In the genomic region with DNA sequence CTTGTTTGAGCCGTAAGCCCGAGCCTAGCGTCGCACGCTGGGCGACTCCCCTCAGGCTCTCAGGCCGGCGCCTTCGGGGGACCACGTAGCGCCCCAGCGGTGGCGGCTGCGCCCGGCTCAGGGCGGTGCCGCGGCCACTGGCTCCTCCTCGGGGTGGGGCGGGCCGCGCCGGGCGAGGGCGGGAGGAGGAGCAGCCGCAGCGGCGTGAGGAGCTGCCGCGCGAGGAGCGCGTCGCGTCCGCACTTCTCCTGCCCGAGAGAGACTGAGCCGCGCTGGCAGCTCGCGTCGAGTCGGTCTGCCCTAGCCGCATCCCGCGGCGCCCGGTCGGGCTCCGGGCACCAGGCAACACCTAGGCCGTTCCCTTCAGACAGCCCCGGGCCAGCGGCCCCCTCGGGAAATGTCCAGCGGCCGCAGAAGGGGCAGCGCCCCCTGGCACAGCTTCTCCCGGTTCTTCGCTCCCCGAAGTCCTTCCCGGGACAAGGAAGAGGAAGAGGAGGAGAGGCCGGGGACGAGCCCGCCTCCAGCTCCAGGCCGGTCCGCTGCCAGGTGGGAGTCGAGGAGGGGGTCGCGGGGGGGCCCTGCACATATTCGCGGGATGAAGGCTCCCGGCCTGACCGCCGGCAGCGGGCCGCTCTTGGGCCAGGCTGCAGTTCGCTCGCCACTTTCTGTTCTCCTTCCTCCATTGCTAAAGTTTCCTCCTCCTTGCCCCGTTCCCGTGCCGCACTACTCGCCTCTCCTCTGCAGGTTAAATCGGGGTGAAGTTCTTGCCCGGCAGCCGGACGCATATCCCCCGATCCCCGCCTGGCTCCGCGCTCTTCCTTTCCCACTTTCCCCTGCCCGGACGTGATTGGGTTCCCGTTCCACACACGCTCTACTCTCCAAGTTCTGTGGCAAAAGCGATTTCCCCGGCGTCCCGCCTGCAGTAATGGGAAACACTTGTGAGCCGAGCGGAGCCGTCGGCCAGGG, we compare ENCODE assay signal across 8 cellular contexts. TPM values are rescaled to one million over a fixed set of nuclear protein-coding genes. Genes with fewer than 3 reads are reported as not detected.
A peak's percentile ranks its signal among the peaks of the same experiment; 100 is the strongest.
DNase-seq lines count a peak whose midpoint lies in the region; ATAC-seq and TF ChIP-seq lines count a peak whose summit lies in the region.

TSS of gene CRYBG3 (plus strand) at position 202 of the 966 bp plus-strand sequence. CDS start at position 398, 196 bp downstream.

- H3K36me3 ChIP-seq in heart left ventricle = no peaks in the 10 kb centered on the region

- H3K4me1 ChIP-seq in heart left ventricle = peaks cover 0 to 40% (median 26%) of the 10 kb centered on the region in 12 donors

- H3K27me3 Mint-ChIP-seq in HFFc6 (ENCODE audit: insufficient read depth) (no peaks in the 10 kb centered on the region), type B pancreatic cell (peaks cover 63% of the 10 kb centered on the region)

- intact Hi-C loops in heart left ventricle (cut with DNase I) = loop anchor here in 7 of 10 donors (5.0 to 10.0 kb wide), 10 partner anchors 40 to 150 kb away; partner anchors contain the start of genes RIOX2 (in 3 of the 7) and ARL6 (in 1 of the 7)
- intact Hi-C loops in posterior vena cava (cut with DNase I) = loop anchor here in 1 of 2 donors (10.0 kb wide), 1 partner anchor 153 kb away; the partner anchor contains the start of gene RIOX2

- peak within 1 kb of the TSS; percentile 57 for H3K27ac ChIP-seq in adipose tissue (ENCODE audit: low read depth, low read length)
- H3K27ac ChIP-seq in heart left ventricle = peak within 1 kb of the TSS; percentile 83 to 95 (median 91)

- peak; percentile 39 to 93 for TF ChIP-seq POLR2A in heart left ventricle (IDR thresholded peaks at IDR 0.05)

- H3K27ac Mint-ChIP-seq in HFFc6 (peak within 1 kb of the TSS; percentile 97), type B pancreatic cell (peak within 1 kb of the TSS; percentile 80)

- peak within 1 kb of the TSS; percentile 99 for H3K4me3 Mint-ChIP-seq in HFFc6
- peak within 1 kb of the TSS; percentile 99 for H3K4me3 Mint-ChIP-seq in type B pancreatic cell

- H3K4me3 ChIP-seq in GM12865 (ENCODE audit: low read depth, low read length) (peak within 1 kb of the TSS; percentile 89), heart left ventricle (peak within 1 kb of the TSS; percentile 72 to 98 (median 84))

- 1% methylated on average over 91 to 102 of the region's 102 CpGs for WGBS in adipose tissue, 3 donors
- 0 to 1% (median 0%) methylated on average over 38 to 102 of the region's 102 CpGs for WGBS in heart left ventricle, 4 donors

- H3K27me3 ChIP-seq in heart left ventricle = no peaks in the 10 kb centered on the region

- peak; percentile 94 to 99 (median 98) for ATAC-seq in heart left ventricle

- no peaks in the 10 kb centered on the region; the same call in 1 of the 2 replicates for H3K36me3 Mint-ChIP-seq in HFFc6 (ENCODE audit: low read depth)
- peaks cover 7% of the 10 kb centered on the region for H3K36me3 Mint-ChIP-seq in type B pancreatic cell

- H3K9me3 Mint-ChIP-seq in HFFc6 = no peaks in the 10 kb centered on the region
- H3K9me3 Mint-ChIP-seq in type B pancreatic cell = no peaks in the 10 kb centered on the region

- peaks cover 34% of the 10 kb centered on the region for H3K4me1 Mint-ChIP-seq in HFFc6 (ENCODE audit: low read depth)
- H3K4me1 Mint-ChIP-seq in type B pancreatic cell (ENCODE audit: unreplicated experiment) = peaks cover 32% of the 10 kb centered on the region

- no peak for TF ChIP-seq CTCF in GM12865 (IDR thresholded peaks at IDR 0.05; ENCODE audit: insufficient read depth, low read depth, low read length, missing control alignments)
- peak; percentile 75 for TF ChIP-seq CTCF in HFFc6 (IDR thresholded peaks at IDR 0.05)
- TF ChIP-seq CTCF in heart left ventricle (IDR thresholded peaks at IDR 0.05) = peak in 9 of 12 donors; percentile 10 to 58 (median 30)
- TF ChIP-seq CTCF in type B pancreatic cell (conservative IDR thresholded peaks at IDR 0.05) = peak; percentile 41

- DNase-seq in GM12865 (ENCODE audit: low read depth) (peak; percentile 94), HFFc6 (peak; percentile 77), MV-4-11 (lab: John Stamatoyannopoulos, UW) (peak; percentile 69), T follicular helper cell (ENCODE audit: low read depth) (peak; percentile 68), heart left ventricle (peak; percentile 87 to 94 (median 89)), posterior vena cava (ENCODE audit: low spot score) (peak; percentile 95), type B pancreatic cell (ENCODE audit: extremely low spot score, unreplicated experiment) (peak; percentile 87)

- H3K9me3 ChIP-seq in heart left ventricle = no peaks in the 10 kb centered on the region

RNA-seq across cellular contexts. Expression of gene CRYBG3, which starts in this region (rescaled TPM):
- total RNA-seq in HFFc6 (2021; fragmentation: NEBNext Ultra II Directional; extraction: Animal tissue kit (Norgen Biotek cat#: 25700)) = 10 to 100 TPM; 10.7 to 14.1 (median 12.8) TPM
- polyA plus RNA-seq in adipose tissue (10 to 100 TPM in 2 of 3 donors, 1 to 10 TPM in 1; 6.8 to 20.7 (median 16.2) TPM), heart left ventricle (10 to 100 TPM in 1 of 2 donors, 1 to 10 TPM in 1; 5.5 to 11.7 TPM)
- total RNA-seq in heart left ventricle (10 to 100 TPM; 18.7 to 34.1 (median 21.4) TPM), posterior vena cava (10 to 100 TPM; 21.6 to 21.8 TPM), type B pancreatic cell (ENCODE audit: low replicate concordance) (6.3 and 13.5 TPM in 2 replicates)

Comparison
In these comparisons a context has a peak if more than half of its experiments do, and no peak if none do; other contexts are left out.
1. Peak in every context shown above with its lines: DNase-seq, ATAC-seq, H3K4me3 ChIP-seq and H3K27ac ChIP-seq.